In genomic region chr17:1110844-1111598, GRCh38 we compare ENCODE assay signal across 8 cellular contexts.
DNase-seq lines count a peak whose midpoint lies in the region; ATAC-seq, FAIRE-seq and TF ChIP-seq lines count a peak whose summit lies in the region.

No MANE protein-coding gene starts in this region.

- H3K36me3 ChIP-seq in CD4-positive, alpha-beta memory T cell (ENCODE audit: insufficient read depth, low read length), result no peaks in the 10 kb centered on the region

- peak overlapping the region; percentile 34 to 79 (median 48) for H3K4me3 Mint-ChIP-seq in CD4-positive, alpha-beta memory T cell
- peak overlapping the region; percentile 69 for H3K4me3 Mint-ChIP-seq in activated B cell treated with CpG ODN at 0.5 μM for 24 hours

- no peaks in the 10 kb centered on the region for H3K27me3 ChIP-seq in CD4-positive, alpha-beta memory T cell (ENCODE audit: insufficient read depth, low read length)

- H3K4me1 Mint-ChIP-seq in CD4-positive, alpha-beta memory T cell, result peaks cover 26 to 60% (median 45%) of the 10 kb centered on the region in 4 donors
- H3K4me1 Mint-ChIP-seq in activated B cell treated with CpG ODN at 0.5 μM for 24 hours, result peaks cover 43% of the 10 kb centered on the region

- peak overlapping the region; percentile 13 to 87 (median 43) for H3K27ac Mint-ChIP-seq in CD4-positive, alpha-beta memory T cell
- H3K27ac Mint-ChIP-seq in activated B cell treated with CpG ODN at 0.5 μM for 24 hours, result peak overlapping the region; percentile 10

- H3K9me3 Mint-ChIP-seq in CD4-positive, alpha-beta memory T cell, result no peaks in the 10 kb centered on the region
- H3K9me3 Mint-ChIP-seq in activated B cell treated with CpG ODN at 0.5 μM for 24 hours, result no peaks in the 10 kb centered on the region

- no peaks in the 10 kb centered on the region for H3K9me3 ChIP-seq in CD4-positive, alpha-beta memory T cell (ENCODE audit: control insufficient read depth in 1 of 2, low read length in 2 of 2)

- peak; percentile 94 for FAIRE-seq in HTR-8/SVneo (lab: Jason Lieb, UNC)

- no peak overlapping the region for H3K4me3 ChIP-seq in CD4-positive, alpha-beta memory T cell (ENCODE audit: low read length in 2 of 2)

- no peaks in the 10 kb centered on the region for H3K27me3 Mint-ChIP-seq in CD4-positive, alpha-beta memory T cell
- no peaks in the 10 kb centered on the region for H3K27me3 Mint-ChIP-seq in activated B cell treated with CpG ODN at 0.5 μM for 24 hours

- no peak for TF ChIP-seq CTCF in activated B cell treated with CpG ODN at 0.5 μM for 24 hours (IDR thresholded peaks at IDR 0.05)

- H3K4me1 ChIP-seq in CD4-positive, alpha-beta memory T cell (ENCODE audit: insufficient read depth, low read length), result peaks cover 36% of the 10 kb centered on the region

- peaks cover 0 to 3% of the 10 kb centered on the region in 2 donors for H3K36me3 Mint-ChIP-seq in CD4-positive, alpha-beta memory T cell
- H3K36me3 Mint-ChIP-seq in activated B cell treated with CpG ODN at 0.5 μM for 24 hours (ENCODE audit: low read depth), result no peaks in the 10 kb centered on the region

- H3K27ac ChIP-seq in CD4-positive, alpha-beta memory T cell (ENCODE audit: low read depth, low read length), result no peak overlapping the region

- ATAC-seq in activated B cell treated with CpG ODN at 0.5 μM for 24 hours (ENCODE audit: low read depth) (peak; percentile 22), HG02763 (IDR thresholded peaks at IDR 0.05; ENCODE audit: unreplicated experiment) (no peak), HG03175 (IDR thresholded peaks at IDR 0.05; ENCODE audit: unreplicated experiment) (no peak)

- DNase-seq in CD4-positive, alpha-beta memory T cell, result peak in 1 of 5 donors; percentile 36
- peak; percentile 96 for DNase-seq in HTR-8/SVneo (ENCODE audit: insufficient read length, low spot score)
- no peak for DNase-seq in activated B cell treated with CpG ODN at 0.5 μM for 24 hours
- peak; percentile 98 for DNase-seq in glomerular visceral epithelial cell (ENCODE audit: extremely low spot score)
- peak; percentile 93 for DNase-seq in posterior vena cava (ENCODE audit: low spot score)
- DNase-seq in NCI-H748 treated with DMSO at 0.1 percent for 48 hours (lab: John Stamatoyannopoulos, UW), result no peak

- intact Hi-C loops in CD4-positive, alpha-beta memory T cell (cut with micrococcal nuclease), result no loop called here
- intact Hi-C loops in activated B cell treated with CpG ODN at 0.5 μM for 24 hours (cut with micrococcal nuclease), result no loop called here
- intact Hi-C loops in posterior vena cava (cut with DNase I), result no loop called here

- POLR2A ChIA-PET in CD4-positive, alpha-beta memory T cell (lab: Charles Lee; ENCODE audit: partially characterized antibody), result interaction anchor here (1.0 to 1.5 kb wide), 3 partner anchors 11 to 14 kb away, joined by 3 to 7 read pairs (median 4); no protein-coding TSS in a partner anchor
- POLR2A ChIA-PET in activated B cell treated with CpG ODN at 0.5 μM for 24 hours (lab: Charles Lee), result no interaction called here

- CTCF ChIA-PET in CD4-positive, alpha-beta memory T cell (lab: Charles Lee; ENCODE audit: partially characterized antibody), result interaction anchor here (0.6 to 1.3 kb wide), 3 partner anchors 10 to 76 kb away, joined by 3 to 12 read pairs (median 3); no protein-coding TSS in a partner anchor
- CTCF ChIA-PET in activated B cell treated with CpG ODN at 0.5 μM for 24 hours (lab: Charles Lee), result interaction anchor here (1.2 kb wide), 1 partner anchor 11 kb away, joined by 3 read pairs; no protein-coding TSS in a partner anchor

Comparison
In these comparisons a context has a peak if more than half of its experiments do, and no peak if none do; other contexts are left out.
1. DNase-seq: peak in HTR-8/SVneo (single experiment), glomerular visceral epithelial cell (single experiment) and posterior vena cava (single experiment); none in activated B cell treated with CpG ODN at 0.5 μM for 24 hours (single experiment) and NCI-H748 treated with DMSO at 0.1 percent for 48 hours (single experiment).